Comparison of ENCODE assay signal across 11 cellular contexts in genomic region chr2:197480165-197481036, GRCh38.
"Had no signal": no experiment of that assay in that cellular context is flagged by ENCODE, and none has a peak within 500 bp of the region (broad histone marks: within the 10 kb centered on the region; RNA-seq: fewer than 3 reads in every experiment).

No MANE protein-coding gene starts in this region.

- H3K27me3 Mint-ChIP-seq: activated B cell treated with CpG ODN at 0.5 μM for 24 hours; natural killer cell treated with Interleukin-12 subunit alpha and Interleukin-12 subunit beta and Interleukin-15 and Interleukin-18, amount 100 ng/mL, for 72 hours had no signal

- H3K4me1 Mint-ChIP-seq: activated B cell treated with CpG ODN at 0.5 μM for 24 hours had no signal

- H3K4me3 Mint-ChIP-seq: activated B cell treated with CpG ODN at 0.5 μM for 24 hours; natural killer cell treated with Interleukin-12 subunit alpha and Interleukin-12 subunit beta and Interleukin-15 and Interleukin-18, amount 100 ng/mL, for 72 hours; T-helper 1 cell treated with Interleukin-12 subunit alpha and Interleukin-12 subunit beta and Interleukin-4 antibody, amounts not matched to agents 30 μg/mL and 1 μg/mL, for 36 hours had no signal

- ATAC-seq: sciatic nerve had no signal

- H3K27ac Mint-ChIP-seq: activated B cell treated with CpG ODN at 0.5 μM for 24 hours; T-helper 1 cell treated with Interleukin-12 subunit alpha and Interleukin-12 subunit beta and Interleukin-4 antibody, amounts not matched to agents 30 μg/mL and 1 μg/mL, for 36 hours had no signal

- DNase-seq: activated B cell treated with CpG ODN at 0.5 μM for 24 hours; activated CD4-positive, alpha-beta T cell treated with anti-CD3 and anti-CD28 coated beads, Interleukin-2, amount 50 U/mL, for 4 hours; activated T-cell treated with anti-CD3 and anti-CD28 coated beads, Interleukin-2, amount 50 U/mL, for 48 hours; foreskin keratinocyte; left cardiac atrium; stimulated activated CD4-positive, alpha-beta T cell treated with anti-CD3 and anti-CD28 coated beads, Interleukin-12 subunit alpha, Interleukin-12 subunit beta, amount 100 ng/mL, for 4 hours; stimulated activated naive CD4-positive, alpha-beta T cell treated with Interleukin-2 at 50 U/mL for 16 hours; upper lobe of left lung had no signal

- H3K9me3 Mint-ChIP-seq: natural killer cell treated with Interleukin-12 subunit alpha and Interleukin-12 subunit beta and Interleukin-15 and Interleukin-18, amount 100 ng/mL, for 72 hours had no signal
